10 cellular contexts compared by ENCODE assay signal in genomic region chr5:148746826-148747535, GRCh38.
DNase-seq lines count a peak whose midpoint lies in the region; ATAC-seq and FAIRE-seq lines count a peak whose summit lies in the region.
"Had no signal": no experiment of that assay in that cellular context is flagged by ENCODE, and none has a peak within 500 bp of the region (broad histone marks: within the 10 kb centered on the region; RNA-seq: fewer than 3 reads in every experiment).

No MANE protein-coding gene starts in this region.

- H3K27ac Mint-ChIP-seq in dendritic cell treated with granulocyte-macrophage colony-stimulating factor and Interleukin-4, amounts not matched to agents 40 ng/mL and 50 ng/mL, for 4 days, result peak overlapping the region; percentile 60

- intact Hi-C loops in dendritic cell treated with granulocyte-macrophage colony-stimulating factor and Interleukin-4, amounts not matched to agents 40 ng/mL and 50 ng/mL, for 4 days (cut with micrococcal nuclease), result loop anchor here (5.0 kb wide), 2 partner anchors 45 to 60 kb away; no protein-coding TSS in a partner anchor

- H3K9me3 ChIP-seq in small intestine (ENCODE audit: control insufficient read depth, low read depth), result no peaks in the 10 kb centered on the region

- no peaks in the 10 kb centered on the region for H3K9me3 Mint-ChIP-seq in dendritic cell treated with granulocyte-macrophage colony-stimulating factor and Interleukin-4, amounts not matched to agents 40 ng/mL and 50 ng/mL, for 4 days

- DNase-seq in HK-2 (ENCODE audit: unreplicated experiment) (no peak), NCI-H2107 treated with DMSO at 0.1 percent for 48 hours (lab: John Stamatoyannopoulos, UW; ENCODE audit: unreplicated experiment) (no peak), small intestine (no peak), NCI-H1436 (lab: John Stamatoyannopoulos, UW) (no peak)
- DNase-seq: DMS79 had no signal

- no peak for FAIRE-seq in small intestine (lab: Jason Lieb, UNC)

- 32 to 51% (median 45%) methylated on average over 2 of the region's 2 CpGs for WGBS in small intestine, 3 donors

- H3K27me3 ChIP-seq in small intestine (ENCODE audit: control insufficient read depth in 2 of 2, insufficient read depth in 2 of 2, low read length in 2 of 2), result no peaks in the 10 kb centered on the region

- H3K4me3 ChIP-seq in small intestine (ENCODE audit: low read depth in 1 of 2, low read length in 2 of 2), result no peak overlapping the region

- peak overlapping the region; percentile 33 for H3K4me3 Mint-ChIP-seq in dendritic cell treated with granulocyte-macrophage colony-stimulating factor and Interleukin-4, amounts not matched to agents 40 ng/mL and 50 ng/mL, for 4 days

- ATAC-seq in GM18499 (IDR thresholded peaks at IDR 0.05; ENCODE audit: insufficient read depth, unreplicated experiment) (peak; percentile 93), GM21619 (IDR thresholded peaks at IDR 0.05; ENCODE audit: unreplicated experiment) (peak; percentile 95), HG03469 (IDR thresholded peaks at IDR 0.05; ENCODE audit: unreplicated experiment) (peak; percentile 84)

- H3K36me3 ChIP-seq in small intestine (ENCODE audit: control insufficient read depth in 2 of 2, insufficient read depth in 2 of 2, low read length in 2 of 2), result no peaks in the 10 kb centered on the region

- no peaks in the 10 kb centered on the region for H3K27me3 Mint-ChIP-seq in dendritic cell treated with granulocyte-macrophage colony-stimulating factor and Interleukin-4, amounts not matched to agents 40 ng/mL and 50 ng/mL, for 4 days

- peaks cover 67% of the 10 kb centered on the region for H3K4me1 Mint-ChIP-seq in dendritic cell treated with granulocyte-macrophage colony-stimulating factor and Interleukin-4, amounts not matched to agents 40 ng/mL and 50 ng/mL, for 4 days (ENCODE audit: low read depth)

- H3K4me1 ChIP-seq in small intestine (ENCODE audit: control insufficient read depth in 2 of 2, insufficient read depth in 1 of 2, low read depth in 1 of 2, low read length in 1 of 2), result no peaks in the 10 kb centered on the region

- H3K27ac ChIP-seq in small intestine (ENCODE audit: low read depth in 1 of 2, low read length in 1 of 2), result no peak overlapping the region
- H3K27ac ChIP-seq: KMS-11 had no signal

- H3K36me3 Mint-ChIP-seq in dendritic cell treated with granulocyte-macrophage colony-stimulating factor and Interleukin-4, amounts not matched to agents 40 ng/mL and 50 ng/mL, for 4 days (ENCODE audit: low read depth), result no peaks in the 10 kb centered on the region
